In genomic region chr10:106816318-106817085, GRCh38 we compare ENCODE assay signal across 16 cellular contexts.
"Had no signal": no experiment of that assay in that cellular context is flagged by ENCODE, and none has a peak within 500 bp of the region (broad histone marks: within the 10 kb centered on the region; RNA-seq: fewer than 3 reads in every experiment).

No MANE protein-coding gene starts in this region.

- FAIRE-seq: frontal cortex had no signal

- DNase-seq: activated CD4-positive, alpha-beta T cell treated with anti-CD3 and anti-CD28 coated beads, Interleukin-2, amount 10 ng/mL, durations not matched to agents 7 days and 5 days; activated CD8-positive, alpha-beta memory T cell treated with anti-CD3 and anti-CD28 coated beads, Interleukin-2, amount 50 U/mL, for 48 hours; activated naive CD8-positive, alpha-beta T cell treated with anti-CD3 and anti-CD28 coated beads, Interleukin-2, amount 10 ng/mL, durations not matched to agents 7 days and 5 days; activated T-cell treated with anti-CD3 and anti-CD28 coated beads, Interleukin-2, amount 50 U/mL, for 72 hours; brain microvascular endothelial cell; effector memory CD8-positive, alpha-beta T cell; head of caudate nucleus; midbrain; stimulated activated CD4-positive, alpha-beta T cell treated with anti-CD3 and anti-CD28 coated beads, Interleukin-15, amount 100 ng/mL, for 24 hours; stimulated activated CD4-positive, alpha-beta T cell treated with anti-CD3 and anti-CD28 coated beads, Interleukin-4, amount 100 ng/mL, for 1 hour; stimulated activated naive B cell treated with anti-CD40 and anti-IgM and Interleukin-4, amounts not matched to agents 10 μg/mL and 1 μg/mL and 100 μg/mL, for 72 hours; T-helper 9 cell; thyroid gland had no signal

- H3K4me3 ChIP-seq: thyroid gland had no signal

- ATAC-seq: activated T-cell treated with anti-CD3 and anti-CD28 coated beads, Interleukin-2, amount 50 U/mL, for 72 hours had no signal

- H3K36me3 ChIP-seq: brain microvascular endothelial cell, neutrophil, thyroid gland had no signal

- H3K9me3 ChIP-seq: neutrophil, thyroid gland had no signal

- H3K27me3 ChIP-seq: brain microvascular endothelial cell, neutrophil, thyroid gland had no signal

- H3K27ac ChIP-seq: brain microvascular endothelial cell, epithelial cell of prostate, neutrophil, thyroid gland had no signal

- H3K4me1 ChIP-seq: thyroid gland had no signal
